Comparison of ENCODE assay signal across 2 cellular contexts in genomic region chr6:47342824-47343223, GRCh38.
TF ChIP-seq lines count a peak whose summit lies in the region.

No MANE protein-coding gene starts in this region.

TF ChIP-seq in GM23338, 12 proteins besides CTCF, POLR2A, EP300 and RAD21:
- TF ChIP-seq ETS1 (IDR thresholded peaks at IDR 0.05) (no peak), STAT1 (IDR thresholded peaks at IDR 0.05; ENCODE audit: unreplicated experiment) (no peak), EZH2 (IDR thresholded peaks at IDR 0.05; ENCODE audit: low read depth, unreplicated experiment) (no peak), REST (IDR thresholded peaks at IDR 0.05; ENCODE audit: unreplicated experiment) (no peak), CREB1 (CRISPR knock-in tag; IDR thresholded peaks at IDR 0.05; ENCODE audit: low read depth) (no peak), ZNF331 (CRISPR knock-in tag; IDR thresholded peaks at IDR 0.05; ENCODE audit: low read depth) (no peak), ZNF462 (CRISPR knock-in tag; IDR thresholded peaks at IDR 0.05) (no peak), POLR2AphosphoS5 (IDR thresholded peaks at IDR 0.05; ENCODE audit: low read depth) (no peak), JUNB (IDR thresholded peaks at IDR 0.05; ENCODE audit: unreplicated experiment) (no peak), NANOG (IDR thresholded peaks at IDR 0.05; ENCODE audit: borderline replicate concordance) (no peak), ZNF114 (CRISPR knock-in tag; IDR thresholded peaks at IDR 0.05) (no peak), EZH2phosphoT487 (IDR thresholded peaks at IDR 0.05; ENCODE audit: unreplicated experiment) (no peak)

TF ChIP-seq in K562, 482 proteins besides CTCF, POLR2A, EP300 and RAD21:
- no peak for TF ChIP-seq ZNF780A (CRISPR knock-in tag; IDR thresholded peaks at IDR 0.05)
- no peak for TF ChIP-seq NUFIP1 (IDR thresholded peaks at IDR 0.05; ENCODE audit: partially characterized antibody)
- no peak for TF ChIP-seq YBX1 (IDR thresholded peaks at IDR 0.05)
- no peak for TF ChIP-seq POLR2AphosphoS2 (IDR thresholded peaks at IDR 0.05; ENCODE audit: low read length)
- TF ChIP-seq ELF2 (CRISPR knock-in tag; IDR thresholded peaks at IDR 0.05): no peak
- TF ChIP-seq ZBTB7A (IDR thresholded peaks at IDR 0.05; ENCODE audit: borderline replicate concordance, control insufficient read depth, low read depth, low read length): no peak
- TF ChIP-seq YY1 (IDR thresholded peaks at IDR 0.05; ENCODE audit: borderline replicate concordance in 1 of 3, control insufficient read depth in 1 of 3, extremely low read depth in 1 of 3, insufficient read depth in 3 of 3, insufficient read length in 1 of 3, insufficient replicate concordance in 2 of 3, low read depth in 1 of 3, low read length in 2 of 3): no peak
- TF ChIP-seq KLF10 (CRISPR knock-in tag; IDR thresholded peaks at IDR 0.05): no peak
- TF ChIP-seq SMAD4 (CRISPR knock-in tag; conservative IDR thresholded peaks at IDR 0.05): no peak
- TF ChIP-seq RHOXF2B (CRISPR knock-in tag; conservative IDR thresholded peaks at IDR 0.05): no peak
- no peak for TF ChIP-seq NKRF (IDR thresholded peaks at IDR 0.05; ENCODE audit: borderline replicate concordance)
- TF ChIP-seq RAD51 (IDR thresholded peaks at IDR 0.05; ENCODE audit: borderline replicate concordance, low read depth): no peak
- TF ChIP-seq ZZZ3 (IDR thresholded peaks at IDR 0.05): no peak
- no peak for TF ChIP-seq ZFP91 (CRISPR knock-in tag; IDR thresholded peaks at IDR 0.05)
- TF ChIP-seq STAT6 (CRISPR knock-in tag; IDR thresholded peaks at IDR 0.05): no peak
- TF ChIP-seq PREB (CRISPR knock-in tag; IDR thresholded peaks at IDR 0.05): no peak
- TF ChIP-seq CAMTA2 (CRISPR knock-in tag; conservative IDR thresholded peaks at IDR 0.05): no peak
- TF ChIP-seq BRF1 (IDR thresholded peaks at IDR 0.05; ENCODE audit: borderline replicate concordance, extremely low read depth, insufficient read length): no peak
- no peak for TF ChIP-seq HDAC2 (IDR thresholded peaks at IDR 0.05)
